Comparison of ENCODE assay signal across 30 cellular contexts in the genomic region with DNA sequence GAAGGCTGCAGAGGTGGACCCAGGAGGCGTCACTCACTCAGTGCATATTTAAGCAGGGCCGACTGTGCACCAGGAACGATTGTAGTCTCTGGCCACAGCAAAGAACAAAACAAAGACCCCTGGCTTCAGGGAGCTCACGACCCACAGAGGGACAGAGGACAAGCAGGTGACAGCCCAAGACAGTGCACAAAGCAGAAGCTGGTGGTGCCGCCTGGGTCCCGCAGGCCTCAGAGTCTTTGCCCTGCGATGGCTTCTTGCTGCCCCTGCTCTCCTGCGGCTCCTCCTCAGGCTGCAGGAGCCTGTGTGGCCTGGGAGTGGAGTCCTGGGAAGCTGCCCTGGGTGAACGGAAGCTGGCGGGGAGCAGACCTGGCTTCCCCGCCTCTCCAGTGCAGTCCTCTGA.
"Had no signal": no experiment of that assay in that cellular context is flagged by ENCODE, and none has a peak within 500 bp of the region (broad histone marks: within the 10 kb centered on the region; RNA-seq: fewer than 3 reads in every experiment).

No MANE protein-coding gene starts in this region.

- H3K27ac ChIP-seq: adrenal gland, ascending aorta, body of pancreas, brain microvascular endothelial cell, breast epithelium, cardiac muscle cell had no signal

- H3K36me3 ChIP-seq: adrenal gland, ascending aorta, brain microvascular endothelial cell, breast epithelium, cardiac muscle cell had no signal

- DNase-seq: activated effector memory CD4-positive, alpha-beta T cell treated with anti-CD3 and anti-CD28 coated beads, Interleukin-2, amount 50 U/mL, for 16 hours; activated effector memory CD4-positive, alpha-beta T cell treated with Interleukin-2 at 50 U/mL for 16 hours; activated gamma-delta T cell; activated gamma-delta T cell treated with Interleukin-2 at 50 U/mL for 16 hours; activated naive CD4-positive, alpha-beta T cell; activated naive CD4-positive, alpha-beta T cell treated with anti-CD3 and anti-CD28 coated beads for 36 hours; activated naive CD4-positive, alpha-beta T cell treated with anti-CD3 and anti-CD28 coated beads, Interleukin-2, amount 10 ng/mL, durations not matched to agents 7 days and 5 days; activated naive CD4-positive, alpha-beta T cell treated with anti-CD3 and anti-CD28 coated beads, Interleukin-2, amount 50 U/mL, for 16 hours; activated naive CD4-positive, alpha-beta T cell treated with Interleukin-2 at 50 U/mL for 16 hours; activated naive CD8-positive, alpha-beta T cell treated with anti-CD3 and anti-CD28 coated beads for 36 hours; activated naive CD8-positive, alpha-beta T cell treated with anti-CD3 and anti-CD28 coated beads, Interleukin-2, amount 10 ng/mL, durations not matched to agents 7 days and 5 days; activated naive CD8-positive, alpha-beta T cell treated with anti-CD3 and anti-CD28 coated beads, Interleukin-2, amount 50 U/mL, for 24 hours; activated T-cell treated with anti-CD3 and anti-CD28 coated beads, Interleukin-2, amount 50 U/mL, for 1 hour; activated T-cell treated with anti-CD3 and anti-CD28 coated beads, Interleukin-2, amount 50 U/mL, for 24 hours; activated T-cell treated with anti-CD3 and anti-CD28 coated beads, Interleukin-2, amount 50 U/mL, for 4 hours; activated T-cell treated with anti-CD3 and anti-CD28 coated beads, Interleukin-2, amount 50 U/mL, for 48 hours; activated T-cell treated with anti-CD3 and anti-CD28 coated beads, Interleukin-2, amount 50 U/mL, for 72 hours; adrenal gland; amniotic stem cell; amygdala; anterior cingulate cortex; aorta; body of pancreas; brain microvascular endothelial cell; caudate nucleus; central memory CD4-positive, alpha-beta T cell; cerebellar nuclear complex had no signal

- H3K27me3 ChIP-seq: adrenal gland, ascending aorta, body of pancreas, brain microvascular endothelial cell, cardiac muscle cell had no signal

- H3K9me3 ChIP-seq: adrenal gland, ascending aorta, body of pancreas had no signal

- H3K4me1 ChIP-seq: adrenal gland, ascending aorta, body of pancreas, breast epithelium had no signal

- H3K4me3 ChIP-seq: adrenal gland, ascending aorta, body of pancreas, breast epithelium, cardiac muscle cell had no signal
